ENCODE assay signal across 1 cellular context in the genomic region with DNA sequence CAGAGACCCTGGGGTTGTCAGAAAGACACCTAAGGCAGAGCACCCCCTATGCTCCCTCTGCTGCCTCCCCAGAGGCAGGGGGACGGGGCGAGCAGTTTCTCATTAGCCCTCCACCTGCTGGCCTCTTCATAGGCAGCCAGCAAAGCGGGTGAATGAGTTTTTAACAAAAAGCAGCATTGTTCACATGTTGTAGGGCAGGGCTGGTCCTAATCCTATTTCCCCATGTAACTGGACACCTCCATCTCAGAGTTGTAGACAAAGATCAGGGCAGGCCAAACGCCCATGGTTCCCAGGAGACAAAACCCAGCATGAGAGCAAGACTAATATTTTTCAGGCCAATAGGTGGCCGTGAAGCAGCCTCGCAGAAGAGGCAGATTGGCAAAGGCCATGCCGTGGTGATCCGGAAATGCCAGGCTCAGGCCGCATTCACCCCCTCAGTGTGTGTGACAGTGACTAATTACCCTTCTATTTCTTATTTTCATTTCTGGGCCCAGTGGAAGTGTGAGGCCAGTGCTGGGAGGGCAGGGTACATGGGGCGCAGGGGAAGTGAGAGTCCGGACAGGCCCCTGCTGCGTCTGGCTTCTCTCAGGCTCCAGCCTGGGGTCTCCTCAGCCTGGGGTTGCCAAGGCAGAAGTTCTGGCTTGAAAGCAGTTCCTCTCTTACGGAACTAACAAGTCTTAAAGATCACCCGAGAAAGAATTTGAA.
A peak's percentile ranks its signal among the peaks of the same experiment; 100 is the strongest.
TF ChIP-seq lines count a peak whose summit lies in the region.

No MANE protein-coding gene starts in this region.

TF ChIP-seq in HepG2, 621 proteins besides CTCF, POLR2A, EP300 and RAD21 (continued from another document and continues in another):
- TF ChIP-seq, protein P1, sequence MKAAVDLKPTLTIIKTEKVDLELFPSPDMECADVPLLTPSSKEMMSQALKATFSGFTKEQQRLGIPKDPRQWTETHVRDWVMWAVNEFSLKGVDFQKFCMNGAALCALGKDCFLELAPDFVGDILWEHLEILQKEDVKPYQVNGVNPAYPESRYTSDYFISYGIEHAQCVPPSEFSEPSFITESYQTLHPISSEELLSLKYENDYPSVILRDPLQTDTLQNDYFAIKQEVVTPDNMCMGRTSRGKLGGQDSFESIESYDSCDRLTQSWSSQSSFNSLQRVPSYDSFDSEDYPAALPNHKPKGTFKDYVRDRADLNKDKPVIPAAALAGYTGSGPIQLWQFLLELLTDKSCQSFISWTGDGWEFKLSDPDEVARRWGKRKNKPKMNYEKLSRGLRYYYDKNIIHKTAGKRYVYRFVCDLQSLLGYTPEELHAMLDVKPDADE (CRISPR knock-in tag; IDR thresholded peaks at IDR 0.05), result no peak
- TF ChIP-seq, protein P2, sequence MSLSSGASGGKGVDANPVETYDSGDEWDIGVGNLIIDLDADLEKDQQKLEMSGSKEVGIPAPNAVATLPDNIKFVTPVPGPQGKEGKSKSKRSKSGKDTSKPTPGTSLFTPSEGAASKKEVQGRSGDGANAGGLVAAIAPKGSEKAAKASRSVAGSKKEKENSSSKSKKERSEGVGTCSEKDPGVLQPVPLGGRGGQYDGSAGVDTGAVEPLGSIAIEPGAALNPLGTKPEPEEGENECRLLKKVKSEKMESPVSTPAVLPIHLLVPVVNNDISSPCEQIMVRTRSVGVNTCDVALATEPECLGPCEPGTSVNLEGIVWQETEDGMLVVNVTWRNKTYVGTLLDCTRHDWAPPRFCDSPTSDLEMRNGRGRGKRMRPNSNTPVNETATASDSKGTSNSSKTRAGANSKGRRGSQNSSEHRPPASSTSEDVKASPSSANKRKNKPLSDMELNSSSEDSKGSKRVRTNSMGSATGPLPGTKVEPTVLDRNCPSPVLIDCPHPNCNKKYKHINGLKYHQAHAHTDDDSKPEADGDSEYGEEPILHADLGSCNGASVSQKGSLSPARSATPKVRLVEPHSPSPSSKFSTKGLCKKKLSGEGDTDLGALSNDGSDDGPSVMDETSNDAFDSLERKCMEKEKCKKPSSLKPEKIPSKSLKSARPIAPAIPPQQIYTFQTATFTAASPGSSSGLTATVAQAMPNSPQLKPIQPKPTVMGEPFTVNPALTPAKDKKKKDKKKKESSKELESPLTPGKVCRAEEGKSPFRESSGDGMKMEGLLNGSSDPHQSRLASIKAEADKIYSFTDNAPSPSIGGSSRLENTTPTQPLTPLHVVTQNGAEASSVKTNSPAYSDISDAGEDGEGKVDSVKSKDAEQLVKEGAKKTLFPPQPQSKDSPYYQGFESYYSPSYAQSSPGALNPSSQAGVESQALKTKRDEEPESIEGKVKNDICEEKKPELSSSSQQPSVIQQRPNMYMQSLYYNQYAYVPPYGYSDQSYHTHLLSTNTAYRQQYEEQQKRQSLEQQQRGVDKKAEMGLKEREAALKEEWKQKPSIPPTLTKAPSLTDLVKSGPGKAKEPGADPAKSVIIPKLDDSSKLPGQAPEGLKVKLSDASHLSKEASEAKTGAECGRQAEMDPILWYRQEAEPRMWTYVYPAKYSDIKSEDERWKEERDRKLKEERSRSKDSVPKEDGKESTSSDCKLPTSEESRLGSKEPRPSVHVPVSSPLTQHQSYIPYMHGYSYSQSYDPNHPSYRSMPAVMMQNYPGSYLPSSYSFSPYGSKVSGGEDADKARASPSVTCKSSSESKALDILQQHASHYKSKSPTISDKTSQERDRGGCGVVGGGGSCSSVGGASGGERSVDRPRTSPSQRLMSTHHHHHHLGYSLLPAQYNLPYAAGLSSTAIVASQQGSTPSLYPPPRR (CRISPR knock-in tag; IDR thresholded peaks at IDR 0.05; ENCODE audit: borderline replicate concordance), result no peak
- TF ChIP-seq ZNF33A (CRISPR knock-in tag; IDR thresholded peaks at IDR 0.05; ENCODE audit: borderline replicate concordance) (no peak), ADNP (CRISPR knock-in tag; IDR thresholded peaks at IDR 0.05) (no peak), ZNF552 (CRISPR knock-in tag; IDR thresholded peaks at IDR 0.05; ENCODE audit: borderline replicate concordance) (no peak), AGO2 (optimal IDR thresholded peaks at IDR 0.05; ENCODE audit: low read depth, low read length) (no peak), ZNF20 (CRISPR knock-in tag; IDR thresholded peaks at IDR 0.05) (no peak), ARID3A (IDR thresholded peaks at IDR 0.05; ENCODE audit: low read depth, low read length) (no peak), CENPX (CRISPR knock-in tag; IDR thresholded peaks at IDR 0.05) (no peak), ZBTB14 (CRISPR knock-in tag; IDR thresholded peaks at IDR 0.05) (no peak), ZNF850 (CRISPR knock-in tag; conservative IDR thresholded peaks at IDR 0.05) (no peak), CSRNP2 (CRISPR knock-in tag; conservative IDR thresholded peaks at IDR 0.05; ENCODE audit: low read depth) (no peak), NFIB (CRISPR knock-in tag; IDR thresholded peaks at IDR 0.05; ENCODE audit: borderline replicate concordance) (no peak), SETDB1 (CRISPR knock-in tag; IDR thresholded peaks at IDR 0.05; ENCODE audit: borderline replicate concordance) (no peak), HNRNPL (IDR thresholded peaks at IDR 0.05; ENCODE audit: low read depth, low read length) (0 out of 2 replicates have a peak, but pooled peaks have one; percentile 52), ZNF234 (CRISPR knock-in tag; conservative IDR thresholded peaks at IDR 0.05) (no peak), CHCHD3 (CRISPR knock-in tag; IDR thresholded peaks at IDR 0.05) (no peak)
- TF ChIP-seq, protein P3, sequence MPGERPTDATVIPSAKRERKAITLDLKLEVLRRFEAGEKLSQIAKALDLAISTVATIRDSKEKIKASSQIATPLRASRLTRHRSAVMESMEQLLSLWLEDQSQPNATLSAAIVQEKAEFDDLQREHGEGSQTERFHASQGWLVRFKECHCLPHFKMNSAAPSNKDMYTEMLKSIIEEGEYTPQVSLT (CRISPR knock-in tag; IDR thresholded peaks at IDR 0.05; ENCODE audit: borderline replicate concordance, low read depth), result no peak
- TF ChIP-seq, protein P4, sequence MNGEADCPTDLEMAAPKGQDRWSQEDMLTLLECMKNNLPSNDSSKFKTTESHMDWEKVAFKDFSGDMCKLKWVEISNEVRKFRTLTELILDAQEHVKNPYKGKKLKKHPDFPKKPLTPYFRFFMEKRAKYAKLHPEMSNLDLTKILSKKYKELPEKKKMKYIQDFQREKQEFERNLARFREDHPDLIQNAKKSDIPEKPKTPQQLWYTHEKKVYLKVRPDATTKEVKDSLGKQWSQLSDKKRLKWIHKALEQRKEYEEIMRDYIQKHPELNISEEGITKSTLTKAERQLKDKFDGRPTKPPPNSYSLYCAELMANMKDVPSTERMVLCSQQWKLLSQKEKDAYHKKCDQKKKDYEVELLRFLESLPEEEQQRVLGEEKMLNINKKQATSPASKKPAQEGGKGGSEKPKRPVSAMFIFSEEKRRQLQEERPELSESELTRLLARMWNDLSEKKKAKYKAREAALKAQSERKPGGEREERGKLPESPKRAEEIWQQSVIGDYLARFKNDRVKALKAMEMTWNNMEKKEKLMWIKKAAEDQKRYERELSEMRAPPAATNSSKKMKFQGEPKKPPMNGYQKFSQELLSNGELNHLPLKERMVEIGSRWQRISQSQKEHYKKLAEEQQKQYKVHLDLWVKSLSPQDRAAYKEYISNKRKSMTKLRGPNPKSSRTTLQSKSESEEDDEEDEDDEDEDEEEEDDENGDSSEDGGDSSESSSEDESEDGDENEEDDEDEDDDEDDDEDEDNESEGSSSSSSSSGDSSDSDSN (CRISPR knock-in tag; IDR thresholded peaks at IDR 0.05), result no peak; the same call in 1 of the 2 replicates
- TF ChIP-seq, protein P5, sequence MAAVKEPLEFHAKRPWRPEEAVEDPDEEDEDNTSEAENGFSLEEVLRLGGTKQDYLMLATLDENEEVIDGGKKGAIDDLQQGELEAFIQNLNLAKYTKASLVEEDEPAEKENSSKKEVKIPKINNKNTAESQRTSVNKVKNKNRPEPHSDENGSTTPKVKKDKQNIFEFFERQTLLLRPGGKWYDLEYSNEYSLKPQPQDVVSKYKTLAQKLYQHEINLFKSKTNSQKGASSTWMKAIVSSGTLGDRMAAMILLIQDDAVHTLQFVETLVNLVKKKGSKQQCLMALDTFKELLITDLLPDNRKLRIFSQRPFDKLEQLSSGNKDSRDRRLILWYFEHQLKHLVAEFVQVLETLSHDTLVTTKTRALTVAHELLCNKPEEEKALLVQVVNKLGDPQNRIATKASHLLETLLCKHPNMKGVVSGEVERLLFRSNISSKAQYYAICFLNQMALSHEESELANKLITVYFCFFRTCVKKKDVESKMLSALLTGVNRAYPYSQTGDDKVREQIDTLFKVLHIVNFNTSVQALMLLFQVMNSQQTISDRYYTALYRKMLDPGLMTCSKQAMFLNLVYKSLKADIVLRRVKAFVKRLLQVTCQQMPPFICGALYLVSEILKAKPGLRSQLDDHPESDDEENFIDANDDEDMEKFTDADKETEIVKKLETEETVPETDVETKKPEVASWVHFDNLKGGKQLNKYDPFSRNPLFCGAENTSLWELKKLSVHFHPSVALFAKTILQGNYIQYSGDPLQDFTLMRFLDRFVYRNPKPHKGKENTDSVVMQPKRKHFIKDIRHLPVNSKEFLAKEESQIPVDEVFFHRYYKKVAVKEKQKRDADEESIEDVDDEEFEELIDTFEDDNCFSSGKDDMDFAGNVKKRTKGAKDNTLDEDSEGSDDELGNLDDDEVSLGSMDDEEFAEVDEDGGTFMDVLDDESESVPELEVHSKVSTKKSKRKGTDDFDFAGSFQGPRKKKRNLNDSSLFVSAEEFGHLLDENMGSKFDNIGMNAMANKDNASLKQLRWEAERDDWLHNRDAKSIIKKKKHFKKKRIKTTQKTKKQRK (IDR thresholded peaks at IDR 0.05; ENCODE audit: low read length), result no peak
- TF ChIP-seq, protein P6, sequence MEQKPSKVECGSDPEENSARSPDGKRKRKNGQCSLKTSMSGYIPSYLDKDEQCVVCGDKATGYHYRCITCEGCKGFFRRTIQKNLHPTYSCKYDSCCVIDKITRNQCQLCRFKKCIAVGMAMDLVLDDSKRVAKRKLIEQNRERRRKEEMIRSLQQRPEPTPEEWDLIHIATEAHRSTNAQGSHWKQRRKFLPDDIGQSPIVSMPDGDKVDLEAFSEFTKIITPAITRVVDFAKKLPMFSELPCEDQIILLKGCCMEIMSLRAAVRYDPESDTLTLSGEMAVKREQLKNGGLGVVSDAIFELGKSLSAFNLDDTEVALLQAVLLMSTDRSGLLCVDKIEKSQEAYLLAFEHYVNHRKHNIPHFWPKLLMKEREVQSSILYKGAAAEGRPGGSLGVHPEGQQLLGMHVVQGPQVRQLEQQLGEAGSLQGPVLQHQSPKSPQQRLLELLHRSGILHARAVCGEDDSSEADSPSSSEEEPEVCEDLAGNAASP (CRISPR knock-in tag; IDR thresholded peaks at IDR 0.05; ENCODE audit: borderline replicate concordance), result no peak
- TF ChIP-seq, protein P7, sequence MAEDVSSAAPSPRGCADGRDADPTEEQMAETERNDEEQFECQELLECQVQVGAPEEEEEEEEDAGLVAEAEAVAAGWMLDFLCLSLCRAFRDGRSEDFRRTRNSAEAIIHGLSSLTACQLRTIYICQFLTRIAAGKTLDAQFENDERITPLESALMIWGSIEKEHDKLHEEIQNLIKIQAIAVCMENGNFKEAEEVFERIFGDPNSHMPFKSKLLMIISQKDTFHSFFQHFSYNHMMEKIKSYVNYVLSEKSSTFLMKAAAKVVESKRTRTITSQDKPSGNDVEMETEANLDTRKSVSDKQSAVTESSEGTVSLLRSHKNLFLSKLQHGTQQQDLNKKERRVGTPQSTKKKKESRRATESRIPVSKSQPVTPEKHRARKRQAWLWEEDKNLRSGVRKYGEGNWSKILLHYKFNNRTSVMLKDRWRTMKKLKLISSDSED (CRISPR knock-in tag; IDR thresholded peaks at IDR 0.05), result no peak
- TF ChIP-seq, protein P8, sequence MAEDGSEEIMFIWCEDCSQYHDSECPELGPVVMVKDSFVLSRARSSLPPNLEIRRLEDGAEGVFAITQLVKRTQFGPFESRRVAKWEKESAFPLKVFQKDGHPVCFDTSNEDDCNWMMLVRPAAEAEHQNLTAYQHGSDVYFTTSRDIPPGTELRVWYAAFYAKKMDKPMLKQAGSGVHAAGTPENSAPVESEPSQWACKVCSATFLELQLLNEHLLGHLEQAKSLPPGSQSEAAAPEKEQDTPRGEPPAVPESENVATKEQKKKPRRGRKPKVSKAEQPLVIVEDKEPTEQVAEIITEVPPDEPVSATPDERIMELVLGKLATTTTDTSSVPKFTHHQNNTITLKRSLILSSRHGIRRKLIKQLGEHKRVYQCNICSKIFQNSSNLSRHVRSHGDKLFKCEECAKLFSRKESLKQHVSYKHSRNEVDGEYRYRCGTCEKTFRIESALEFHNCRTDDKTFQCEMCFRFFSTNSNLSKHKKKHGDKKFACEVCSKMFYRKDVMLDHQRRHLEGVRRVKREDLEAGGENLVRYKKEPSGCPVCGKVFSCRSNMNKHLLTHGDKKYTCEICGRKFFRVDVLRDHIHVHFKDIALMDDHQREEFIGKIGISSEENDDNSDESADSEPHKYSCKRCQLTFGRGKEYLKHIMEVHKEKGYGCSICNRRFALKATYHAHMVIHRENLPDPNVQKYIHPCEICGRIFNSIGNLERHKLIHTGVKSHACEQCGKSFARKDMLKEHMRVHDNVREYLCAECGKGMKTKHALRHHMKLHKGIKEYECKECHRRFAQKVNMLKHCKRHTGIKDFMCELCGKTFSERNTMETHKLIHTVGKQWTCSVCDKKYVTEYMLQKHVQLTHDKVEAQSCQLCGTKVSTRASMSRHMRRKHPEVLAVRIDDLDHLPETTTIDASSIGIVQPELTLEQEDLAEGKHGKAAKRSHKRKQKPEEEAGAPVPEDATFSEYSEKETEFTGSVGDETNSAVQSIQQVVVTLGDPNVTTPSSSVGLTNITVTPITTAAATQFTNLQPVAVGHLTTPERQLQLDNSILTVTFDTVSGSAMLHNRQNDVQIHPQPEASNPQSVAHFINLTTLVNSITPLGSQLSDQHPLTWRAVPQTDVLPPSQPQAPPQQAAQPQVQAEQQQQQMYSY (CRISPR knock-in tag; IDR thresholded peaks at IDR 0.05), result no peak
